19 cellular contexts compared by ENCODE assay signal in genomic region chr14:63952933-63953437, GRCh38.
DNase-seq lines count a peak whose midpoint lies in the region; ATAC-seq and TF ChIP-seq lines count a peak whose summit lies in the region.
"Had no signal": no experiment of that assay in that cellular context is flagged by ENCODE, and none has a peak within 500 bp of the region (broad histone marks: within the 10 kb centered on the region; RNA-seq: fewer than 3 reads in every experiment).

No MANE protein-coding gene starts in this region.

- no peaks in the 10 kb centered on the region for H3K9me2 ChIP-seq in GM23338 (ENCODE audit: insufficient read depth)

- peaks cover 10% of the 10 kb centered on the region for H3K4me1 Mint-ChIP-seq in activated CD4-positive, alpha-beta T cell treated with anti-CD3 and anti-CD28 coated beads, Interleukin-2, amount 10 ng/mL, durations not matched to agents 24 days and 14 days
- peaks cover 44% of the 10 kb centered on the region for H3K4me1 Mint-ChIP-seq in GM23338
- H3K4me1 Mint-ChIP-seq: naive B cell had no signal

- H3K79me2 ChIP-seq in GM23338 (replicated peaks; ENCODE audit: insufficient read depth): no peaks in the 10 kb centered on the region

- ATAC-seq in GM23338 (no peak), HG02610 (IDR thresholded peaks at IDR 0.05; ENCODE audit: unreplicated experiment) (no peak), HG03159 (IDR thresholded peaks at IDR 0.05; ENCODE audit: unreplicated experiment) (no peak)
- ATAC-seq: K562, left lung had no signal

- H3K4me3 Mint-ChIP-seq in activated CD4-positive, alpha-beta T cell treated with anti-CD3 and anti-CD28 coated beads, Interleukin-2, amount 10 ng/mL, durations not matched to agents 24 days and 14 days: no peak overlapping the region
- no peak overlapping the region for H3K4me3 Mint-ChIP-seq in GM23338
- H3K4me3 Mint-ChIP-seq: activated CD4-positive, alpha-beta memory T cell treated with anti-CD3 and anti-CD28 coated beads, Interleukin-2, amount 10 ng/mL, durations not matched to agents 7 days and 5 days; naive B cell; type B pancreatic cell had no signal

- peak overlapping the region; percentile 11 for H3K27ac Mint-ChIP-seq in activated CD4-positive, alpha-beta T cell treated with anti-CD3 and anti-CD28 coated beads, Interleukin-2, amount 10 ng/mL, durations not matched to agents 24 days and 14 days
- no peak overlapping the region for H3K27ac Mint-ChIP-seq in GM23338
- H3K27ac Mint-ChIP-seq: activated CD4-positive, alpha-beta memory T cell treated with anti-CD3 and anti-CD28 coated beads, Interleukin-2, amount 10 ng/mL, durations not matched to agents 7 days and 5 days; type B pancreatic cell had no signal

- no peak for DNase-seq in activated CD4-positive, alpha-beta T cell treated with anti-CD3 and anti-CD28 coated beads, Interleukin-2, amount 10 ng/mL, durations not matched to agents 24 days and 14 days
- DNase-seq in activated CD4-positive, alpha-beta T cell treated with anti-CD3 and anti-CD28 coated beads for 48 hours: no peak
- DNase-seq in GM23338 (ENCODE audit: low spot score): no peak
- DNase-seq in dermis blood vessel endothelial cell: peak; percentile 70
- DNase-seq in myocyte (ENCODE audit: low read depth): peak; percentile 23
- no peak for DNase-seq in germinal center (ENCODE audit: low spot score)
- DNase-seq: 8988T; activated CD4-positive, alpha-beta memory T cell treated with anti-CD3 and anti-CD28 coated beads, Interleukin-2, amount 10 ng/mL, durations not matched to agents 7 days and 5 days; activated naive CD4-positive, alpha-beta T cell treated with Interleukin-2 at 50 U/mL for 16 hours; cerebellar nuclear complex; hypothalamus; left lung; naive B cell; NCI-H1417 had no signal

- no peaks in the 10 kb centered on the region; the same call in 1 of the 2 replicates for H3F3A ChIP-seq in GM23338 (replicated peaks; ENCODE audit: low read depth)

- no peak overlapping the region for H3K4me3 ChIP-seq in GM23338
- H3K4me3 ChIP-seq: K562, left lung, SJSA1 had no signal

- no peaks in the 10 kb centered on the region; the same call in 1 of the 2 replicates for H4K20me1 ChIP-seq in GM23338 (replicated peaks; ENCODE audit: insufficient read depth)

- 0 out of 2 replicates have a peak overlapping the region, but pooled peaks have one; percentile 30 for H3K4me2 ChIP-seq in GM23338

- no peaks in the 10 kb centered on the region for H3K27me3 Mint-ChIP-seq in activated CD4-positive, alpha-beta T cell treated with anti-CD3 and anti-CD28 coated beads, Interleukin-2, amount 10 ng/mL, durations not matched to agents 24 days and 14 days
- H3K27me3 Mint-ChIP-seq in GM23338 (ENCODE audit: insufficient read depth, low read depth, poor library complexity): peaks cover 4% of the 10 kb centered on the region
- H3K27me3 Mint-ChIP-seq: activated CD4-positive, alpha-beta memory T cell treated with anti-CD3 and anti-CD28 coated beads, Interleukin-2, amount 10 ng/mL, durations not matched to agents 7 days and 5 days; naive B cell; type B pancreatic cell had no signal

- no peaks in the 10 kb centered on the region for H3K9me3 Mint-ChIP-seq in activated CD4-positive, alpha-beta T cell treated with anti-CD3 and anti-CD28 coated beads, Interleukin-2, amount 10 ng/mL, durations not matched to agents 24 days and 14 days
- no peaks in the 10 kb centered on the region for H3K9me3 Mint-ChIP-seq in GM23338
- H3K9me3 Mint-ChIP-seq: activated CD4-positive, alpha-beta memory T cell treated with anti-CD3 and anti-CD28 coated beads, Interleukin-2, amount 10 ng/mL, durations not matched to agents 7 days and 5 days; naive B cell; type B pancreatic cell had no signal

- intact Hi-C loops in activated CD4-positive, alpha-beta T cell treated with anti-CD3 and anti-CD28 coated beads, Interleukin-2, amount 10 ng/mL, durations not matched to agents 24 days and 14 days (cut with micrococcal nuclease): no loop called here

- no peak for TF ChIP-seq CTCF in GM23338 (conservative IDR thresholded peaks at IDR 0.05; ENCODE audit: low read depth in 2 of 2)

- no peak overlapping the region for H3K27ac ChIP-seq in GM23338 (ENCODE audit: low read depth)
- H3K27ac ChIP-seq: left lung, SJSA1 had no signal

- peaks cover 37% of the 10 kb centered on the region for H3K4me1 ChIP-seq in GM23338 (ENCODE audit: insufficient read depth)
- H3K4me1 ChIP-seq: left lung, SJSA1 had no signal

- no peaks in the 10 kb centered on the region for H3K27me3 ChIP-seq in GM23338 (ENCODE audit: insufficient read depth)
- H3K27me3 ChIP-seq: left lung, SJSA1 had no signal

- peaks cover 3% of the 10 kb centered on the region; the same call in 1 of the 2 replicates for H3K36me3 ChIP-seq in GM23338 (ENCODE audit: insufficient read depth)

- no peak overlapping the region for H2AFZ ChIP-seq in GM23338

- H3K36me3 Mint-ChIP-seq in activated CD4-positive, alpha-beta T cell treated with anti-CD3 and anti-CD28 coated beads, Interleukin-2, amount 10 ng/mL, durations not matched to agents 24 days and 14 days (ENCODE audit: low read depth): peaks cover 50% of the 10 kb centered on the region
- peaks cover 21% of the 10 kb centered on the region; the same call in 2 of the 3 replicates for H3K36me3 Mint-ChIP-seq in GM23338 (ENCODE audit: low read depth)

TF ChIP-seq in GM23338, 12 proteins besides CTCF, POLR2A, EP300 and RAD21 (continues in another document):
- TF ChIP-seq ZNF114 (CRISPR knock-in tag; IDR thresholded peaks at IDR 0.05) (no peak), NANOG (IDR thresholded peaks at IDR 0.05; ENCODE audit: borderline replicate concordance) (no peak), STAT1 (IDR thresholded peaks at IDR 0.05; ENCODE audit: unreplicated experiment) (no peak), REST (IDR thresholded peaks at IDR 0.05; ENCODE audit: unreplicated experiment) (no peak), CREB1 (CRISPR knock-in tag; IDR thresholded peaks at IDR 0.05; ENCODE audit: low read depth) (no peak)

Comparison
In these comparisons a context has a peak if more than half of its experiments do, and no peak if none do; other contexts are left out.
1. DNase-seq: peak in dermis blood vessel endothelial cell (single experiment) and myocyte (single experiment); none in activated CD4-positive, alpha-beta T cell treated with anti-CD3 and anti-CD28 coated beads, Interleukin-2, amount 10 ng/mL, durations not matched to agents 24 days and 14 days (single experiment), activated CD4-positive, alpha-beta T cell treated with anti-CD3 and anti-CD28 coated beads for 48 hours (single experiment), GM23338 (single experiment) and germinal center (single experiment).